In the genomic region with DNA sequence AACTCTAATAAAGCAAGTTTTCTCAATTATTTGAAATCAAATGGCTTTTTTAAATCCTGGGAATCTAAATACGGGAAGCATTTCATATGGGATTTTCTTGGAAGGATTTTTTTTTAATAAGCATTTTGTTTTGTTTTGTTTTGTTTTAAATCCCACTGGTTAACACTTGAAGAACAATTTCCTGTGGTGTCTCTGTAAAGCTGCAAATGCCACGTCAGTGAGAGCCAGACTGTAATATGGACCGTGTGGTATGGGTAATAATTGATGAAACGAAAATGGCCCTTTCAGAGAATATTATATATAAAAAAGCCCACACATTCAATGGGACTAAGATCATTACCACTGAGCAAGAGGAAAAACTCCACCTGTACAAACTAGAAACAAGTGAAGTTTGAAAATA, we compare ENCODE assay signal across 14 cellular contexts. TPM values are rescaled to one million over a fixed set of nuclear protein-coding genes. Genes with fewer than 3 reads are reported as not detected.
A peak's percentile ranks its signal among the peaks of the same experiment; 100 is the strongest.
DNase-seq lines count a peak whose midpoint lies in the region; ATAC-seq and TF ChIP-seq lines count a peak whose summit lies in the region.
"Had no signal": no experiment of that assay in that cellular context is flagged by ENCODE, and none has a peak within 500 bp of the region (broad histone marks: within the 10 kb centered on the region; RNA-seq: fewer than 3 reads in every experiment).

No MANE protein-coding gene starts in this region.

- H3K9ac ChIP-seq in OCI-LY3 (ENCODE audit: low read length), result peak overlapping the region; percentile 59
- H3K9ac ChIP-seq: parathyroid adenoma had no signal

- no peak overlapping the region for H3K27ac Mint-ChIP-seq in activated T-helper 2 cell treated with anti-CD3 and anti-CD28 coated beads, Interferon-gamma antibody, Interleukin-2, Interleukin-4, amounts not matched to agents 10 μg/mL and 5 μg/mL and 100 μg/mL, durations not matched to agents 14 hours and 24 hours and 36 hours

- peaks cover 41% of the 10 kb centered on the region for H3K4me1 ChIP-seq in OCI-LY3 (ENCODE audit: low read length)
- H3K4me1 ChIP-seq: BE2C, parathyroid adenoma had no signal

- ATAC-seq in GM19372 (IDR thresholded peaks at IDR 0.05; ENCODE audit: low read depth, unreplicated experiment) (peak; percentile 47), HG02943 (IDR thresholded peaks at IDR 0.05; ENCODE audit: low read depth, unreplicated experiment) (peak; percentile 84)
- ATAC-seq: left ventricle myocardium superior had no signal

- H3K9me3 ChIP-seq in OCI-LY3 (ENCODE audit: insufficient read depth, low read length), result no peaks in the 10 kb centered on the region
- H3K9me3 ChIP-seq: BE2C had no signal

- H3K4me3 Mint-ChIP-seq in activated T-helper 2 cell treated with anti-CD3 and anti-CD28 coated beads, Interferon-gamma antibody, Interleukin-2, Interleukin-4, amounts not matched to agents 10 μg/mL and 5 μg/mL and 100 μg/mL, durations not matched to agents 14 hours and 24 hours and 36 hours (ENCODE audit: low read depth), result no peak overlapping the region

- TF ChIP-seq CTCF in GM06990 (IDR thresholded peaks at IDR 0.05; ENCODE audit: insufficient read depth, low read length, poor library complexity, severe bottlenecking) (no peak), OCI-LY3 (IDR thresholded peaks at IDR 0.05; ENCODE audit: low read depth, low read length) (no peak)

- no peaks in the 10 kb centered on the region for H3K9me3 Mint-ChIP-seq in activated T-helper 2 cell treated with anti-CD3 and anti-CD28 coated beads, Interferon-gamma antibody, Interleukin-2, Interleukin-4, amounts not matched to agents 10 μg/mL and 5 μg/mL and 100 μg/mL, durations not matched to agents 14 hours and 24 hours and 36 hours

- no peaks in the 10 kb centered on the region for H4K20me1 ChIP-seq in OCI-LY3 (ENCODE audit: insufficient read depth, low read length)

- H3K27ac ChIP-seq in OCI-LY3 (ENCODE audit: low read length), result peak overlapping the region; percentile 46
- H3K27ac ChIP-seq: parathyroid adenoma had no signal

- no peaks in the 10 kb centered on the region for H3K79me2 ChIP-seq in OCI-LY3 (ENCODE audit: low read length)
- H3K79me2 ChIP-seq: parathyroid adenoma had no signal

- no peaks in the 10 kb centered on the region for H3K36me3 ChIP-seq in GM06990 (ENCODE audit: control insufficient read depth, insufficient read depth, low read length)
- no peaks in the 10 kb centered on the region for H3K36me3 ChIP-seq in OCI-LY3 (replicated peaks; ENCODE audit: low read depth, low read length)
- H3K36me3 ChIP-seq: BE2C had no signal

- H3K27me3 Mint-ChIP-seq in activated T-helper 2 cell treated with anti-CD3 and anti-CD28 coated beads, Interferon-gamma antibody, Interleukin-2, Interleukin-4, amounts not matched to agents 10 μg/mL and 5 μg/mL and 100 μg/mL, durations not matched to agents 14 hours and 24 hours and 36 hours (ENCODE audit: low read depth), result peaks cover 14% of the 10 kb centered on the region

- H3K4me2 ChIP-seq in OCI-LY3 (ENCODE audit: low read length), result peak overlapping the region; percentile 83

- peaks cover 9% of the 10 kb centered on the region for H3K4me1 Mint-ChIP-seq in activated T-helper 2 cell treated with anti-CD3 and anti-CD28 coated beads, Interferon-gamma antibody, Interleukin-2, Interleukin-4, amounts not matched to agents 10 μg/mL and 5 μg/mL and 100 μg/mL, durations not matched to agents 14 hours and 24 hours and 36 hours (ENCODE audit: low read depth)

- DNase-seq in GM06990 (ENCODE audit: extremely low read depth, insufficient read length) (no peak), anterior cingulate cortex (lab: John Stamatoyannopoulos, UW) (no peak), retina (no peak)
- DNase-seq in stimulated activated CD4-positive, alpha-beta T cell treated with anti-CD3 and anti-CD28 coated beads, Interleukin-4, amount 100 ng/mL, for 1 hour, result no peak
- no peak for DNase-seq in activated T-helper 2 cell treated with anti-CD3 and anti-CD28 coated beads, Interferon-gamma antibody, Interleukin-2, Interleukin-4, amounts not matched to agents 10 μg/mL and 5 μg/mL and 100 μg/mL, durations not matched to agents 14 hours and 24 hours and 36 hours (ENCODE audit: low spot score)
- DNase-seq: activated CD8-positive, alpha-beta memory T cell treated with anti-CD3 and anti-CD28 coated beads for 24 hours; BE2C; cerebellar nuclear complex; foreskin fibroblast; left ventricle myocardium superior had no signal

- H3K4me3 ChIP-seq in GM06990 (replicated peaks; ENCODE audit: low read depth, low read length) (peak overlapping the region; percentile 37), OCI-LY3 (ENCODE audit: low read length) (peak overlapping the region; percentile 75)

- H2AFZ ChIP-seq in OCI-LY3 (ENCODE audit: low read depth, low read length), result peak overlapping the region; percentile 90
- H2AFZ ChIP-seq: parathyroid adenoma had no signal

- H3K27me3 ChIP-seq in GM06990 (replicated peaks; ENCODE audit: control insufficient read depth, insufficient read depth, low read length), result no peaks in the 10 kb centered on the region
- no peaks in the 10 kb centered on the region for H3K27me3 ChIP-seq in OCI-LY3 (ENCODE audit: low read depth, low read length)

- intact Hi-C loops in activated T-helper 2 cell treated with anti-CD3 and anti-CD28 coated beads, Interferon-gamma antibody, Interleukin-2, Interleukin-4, amounts not matched to agents 10 μg/mL and 5 μg/mL and 100 μg/mL, durations not matched to agents 14 hours and 24 hours and 36 hours (cut with micrococcal nuclease), result loop anchor here (1.0 to 10.0 kb wide), 3 partner anchors 33 to 411 kb away; no protein-coding TSS in a partner anchor

- H3K36me3 Mint-ChIP-seq in activated T-helper 2 cell treated with anti-CD3 and anti-CD28 coated beads, Interferon-gamma antibody, Interleukin-2, Interleukin-4, amounts not matched to agents 10 μg/mL and 5 μg/mL and 100 μg/mL, durations not matched to agents 14 hours and 24 hours and 36 hours (ENCODE audit: low read depth), result no peaks in the 10 kb centered on the region

RNA-seq across cellular contexts. Expression of gene MIR17HG, which starts 33.9 kb away (rescaled TPM):
- total RNA-seq in activated T-helper 2 cell treated with anti-CD3 and anti-CD28 coated beads, Interferon-gamma antibody, Interleukin-2, Interleukin-4, amounts not matched to agents 10 μg/mL and 5 μg/mL and 100 μg/mL, durations not matched to agents 14 hours and 24 hours and 36 hours, result 32.5 and 32.8 TPM in 2 replicates
